ENCODE assay signal across 24 cellular contexts in genomic region chr3:149593416-149594160, GRCh38.
DNase-seq lines count a peak whose midpoint lies in the region; ATAC-seq and TF ChIP-seq lines count a peak whose summit lies in the region.
"Had no signal": no experiment of that assay in that cellular context is flagged by ENCODE, and none has a peak within 500 bp of the region (broad histone marks: within the 10 kb centered on the region; RNA-seq: fewer than 3 reads in every experiment).

No MANE protein-coding gene starts in this region.

- peak overlapping the region in 4 of 5 experiments; percentile 9 to 70 (median 43) for H3K27ac Mint-ChIP-seq in brain
- H3K27ac Mint-ChIP-seq in naive thymus-derived CD4-positive, alpha-beta T cell: no peak overlapping the region
- H3K27ac Mint-ChIP-seq: activated CD4-positive, alpha-beta memory T cell treated with anti-CD3 and anti-CD28 coated beads, Interleukin-2, amount 10 ng/mL, durations not matched to agents 7 days and 5 days; stimulated activated naive CD8-positive, alpha-beta T cell treated with anti-CD3 and anti-CD28 coated beads, Interleukin-15, amount 100 ng/mL, for 72 hours; type B pancreatic cell had no signal

- no peak for TF ChIP-seq CTCF in A673 (conservative IDR thresholded peaks at IDR 0.05; ENCODE audit: low read depth, low read length)
- no peak for TF ChIP-seq CTCF in brain (conservative IDR thresholded peaks at IDR 0.05)

- peaks cover 1% of the 10 kb centered on the region for H3K79me1 ChIP-seq in neuronal stem cell (ENCODE audit: low read depth, low read length)

- peaks cover 64% of the 10 kb centered on the region for H3K4me1 Mint-ChIP-seq in brain
- no peaks in the 10 kb centered on the region for H3K4me1 Mint-ChIP-seq in naive thymus-derived CD4-positive, alpha-beta T cell
- H3K4me1 Mint-ChIP-seq: activated CD4-positive, alpha-beta memory T cell treated with anti-CD3 and anti-CD28 coated beads, Interleukin-2, amount 10 ng/mL, durations not matched to agents 7 days and 5 days; stimulated activated naive CD8-positive, alpha-beta T cell treated with anti-CD3 and anti-CD28 coated beads, Interleukin-15, amount 100 ng/mL, for 72 hours had no signal

- H3K36me3 ChIP-seq in A673 (ENCODE audit: insufficient read depth, low read length, poor library complexity, severe bottlenecking): no peaks in the 10 kb centered on the region
- peaks cover 27% of the 10 kb centered on the region for H3K36me3 ChIP-seq in MG63
- peaks cover 0 to 3% of the 10 kb centered on the region in 2 donors for H3K36me3 ChIP-seq in neuronal stem cell (replicated peaks in 1 of 2; ENCODE audit: control insufficient read depth in 2 of 2, insufficient read depth in 2 of 2, low read length in 2 of 2)
- H3K36me3 ChIP-seq in naive thymus-derived CD4-positive, alpha-beta T cell (ENCODE audit: control insufficient read depth in 2 of 3, insufficient read depth in 3 of 3, low read length in 3 of 3): no peaks in the 10 kb centered on the region
- H3K36me3 ChIP-seq: cardiac muscle cell had no signal

- H3K4me3 Mint-ChIP-seq in brain: peak overlapping the region; percentile 5 to 73 (median 29)
- no peak overlapping the region for H3K4me3 Mint-ChIP-seq in naive thymus-derived CD4-positive, alpha-beta T cell
- H3K4me3 Mint-ChIP-seq: activated CD4-positive, alpha-beta memory T cell treated with anti-CD3 and anti-CD28 coated beads, Interleukin-2, amount 10 ng/mL, durations not matched to agents 7 days and 5 days; stimulated activated naive CD8-positive, alpha-beta T cell treated with anti-CD3 and anti-CD28 coated beads, Interleukin-15, amount 100 ng/mL, for 72 hours; type B pancreatic cell had no signal

- no peak overlapping the region for H2BK120ac ChIP-seq in neuronal stem cell (ENCODE audit: low read depth, low read length)

- H3K27me3 ChIP-seq in A673 (replicated peaks; ENCODE audit: insufficient read depth, low read depth, low read length, poor library complexity): no peaks in the 10 kb centered on the region
- H3K27me3 ChIP-seq in MG63: no peaks in the 10 kb centered on the region
- H3K27me3 ChIP-seq in neuronal stem cell (ENCODE audit: control insufficient read depth in 3 of 3, insufficient read depth in 3 of 3, low read depth in 1 of 3, low read length in 3 of 3): no peaks in the 10 kb centered on the region
- no peaks in the 10 kb centered on the region for H3K27me3 ChIP-seq in naive thymus-derived CD4-positive, alpha-beta T cell (ENCODE audit: control insufficient read depth in 2 of 2, insufficient read depth in 2 of 2, low read length in 2 of 2)
- H3K27me3 ChIP-seq: cardiac muscle cell had no signal

- H3K14ac ChIP-seq in neuronal stem cell (ENCODE audit: low read length): no peak overlapping the region

- peak overlapping the region; percentile 68 for H3K27ac ChIP-seq in A673 (ENCODE audit: low read depth, low read length, poor library complexity, severe bottlenecking)
- no peak overlapping the region for H3K27ac ChIP-seq in neuronal stem cell (replicated peaks; ENCODE audit: low read length)
- H3K27ac ChIP-seq in naive thymus-derived CD4-positive, alpha-beta T cell (ENCODE audit: low read depth, low read length): no peak overlapping the region
- H3K27ac ChIP-seq: C4-2B, GM23248, HL-60 had no signal

- ATAC-seq in HG02885 (IDR thresholded peaks at IDR 0.05; ENCODE audit: poor library complexity, unreplicated experiment): no peak
- no peak for ATAC-seq in naive thymus-derived CD4-positive, alpha-beta T cell
- ATAC-seq: mucosa of descending colon; stimulated activated naive CD8-positive, alpha-beta T cell treated with anti-CD3 and anti-CD28 coated beads, Interleukin-15, amount 100 ng/mL, for 72 hours had no signal

- TSS peak; percentile 74 for BruUV-seq in A673 (replicated peaks; lab: Mats Ljungman, UMichigan)

- H4K8ac ChIP-seq in neuronal stem cell (ENCODE audit: low read depth, low read length): no peak overlapping the region

- no peak overlapping the region for H2AFZ ChIP-seq in neuronal stem cell (ENCODE audit: low read length)
- H2AFZ ChIP-seq: GM23248 had no signal

- no peak overlapping the region for H2BK5ac ChIP-seq in neuronal stem cell (ENCODE audit: low read length)

- peaks cover 70% of the 10 kb centered on the region for H3K4me1 ChIP-seq in A673 (ENCODE audit: insufficient read depth, low read length, poor library complexity, severe bottlenecking)
- peaks cover 0 to 11% of the 10 kb centered on the region in 2 donors for H3K4me1 ChIP-seq in neuronal stem cell (ENCODE audit: control insufficient read depth in 2 of 2, insufficient read depth in 1 of 2, low read depth in 1 of 2, low read length in 2 of 2)
- H3K4me1 ChIP-seq in naive thymus-derived CD4-positive, alpha-beta T cell (ENCODE audit: control insufficient read depth in 2 of 2, insufficient read depth in 2 of 2, low read length in 2 of 2): no peaks in the 10 kb centered on the region

- peaks cover 3% of the 10 kb centered on the region for H3K27me3 Mint-ChIP-seq in brain
- H3K27me3 Mint-ChIP-seq in naive thymus-derived CD4-positive, alpha-beta T cell: peaks cover 0 to 27% (median 0%) of the 10 kb centered on the region in 5 donors
- H3K27me3 Mint-ChIP-seq: stimulated activated naive CD8-positive, alpha-beta T cell treated with anti-CD3 and anti-CD28 coated beads, Interleukin-15, amount 100 ng/mL, for 72 hours; type B pancreatic cell had no signal

- no peaks in the 10 kb centered on the region for H3K9me3 Mint-ChIP-seq in brain
- H3K9me3 Mint-ChIP-seq in naive thymus-derived CD4-positive, alpha-beta T cell: no peaks in the 10 kb centered on the region
- H3K9me3 Mint-ChIP-seq: activated CD4-positive, alpha-beta memory T cell treated with anti-CD3 and anti-CD28 coated beads, Interleukin-2, amount 10 ng/mL, durations not matched to agents 7 days and 5 days; stimulated activated naive CD8-positive, alpha-beta T cell treated with anti-CD3 and anti-CD28 coated beads, Interleukin-15, amount 100 ng/mL, for 72 hours; type B pancreatic cell had no signal

- no CpG with 5 or more reads among the region's 8 CpGs for WGBS in neuronal stem cell (ENCODE audit: extremely low coverage in 2 of 2, insufficient read length in 2 of 2, insufficient replicate concordance in 1 of 2), 2 donors

- no peak overlapping the region for H2AK5ac ChIP-seq in neuronal stem cell (ENCODE audit: low read depth, low read length)

- no peak overlapping the region for H2BK15ac ChIP-seq in neuronal stem cell (ENCODE audit: low read length)

- no peak overlapping the region for H2BK12ac ChIP-seq in neuronal stem cell (ENCODE audit: low read length)

- no peaks in the 10 kb centered on the region for H3K36me3 Mint-ChIP-seq in brain
- H3K36me3 Mint-ChIP-seq in naive thymus-derived CD4-positive, alpha-beta T cell: no peaks in the 10 kb centered on the region

- intact Hi-C loops in A673 (cut with micrococcal nuclease; ENCODE audit: unreplicated experiment): no loop called here
- intact Hi-C loops in naive thymus-derived CD4-positive, alpha-beta T cell (cut with micrococcal nuclease): no loop called here

- no peak overlapping the region for H4K91ac ChIP-seq in neuronal stem cell (ENCODE audit: low read depth, low read length, poor library complexity)

- peak overlapping the region; percentile 11 for H3K4me2 ChIP-seq in neuronal stem cell (ENCODE audit: insufficient read depth, low read length, poor library complexity, severe bottlenecking)

- H3K4me3 ChIP-seq in A673 (ENCODE audit: low read depth, low read length, poor library complexity, severe bottlenecking) (peak overlapping the region; percentile 23), MG63 (0 out of 2 replicates have a peak overlapping the region, but pooled peaks have one; percentile 4), neuronal stem cell (ENCODE audit: low read length in 2 of 2) (no peak overlapping the region)
- no peak overlapping the region for H3K4me3 ChIP-seq in naive thymus-derived CD4-positive, alpha-beta T cell (ENCODE audit: low read length)
- H3K4me3 ChIP-seq: cardiac muscle cell, GM23248, mucosa of descending colon had no signal

- H3K18ac ChIP-seq in neuronal stem cell (ENCODE audit: low read length): no peak overlapping the region

- H3K4ac ChIP-seq in neuronal stem cell (ENCODE audit: low read length): no peak overlapping the region

- H3K9me3 ChIP-seq in A673 (ENCODE audit: low read depth, low read length, poor library complexity, severe bottlenecking) (no peaks in the 10 kb centered on the region), MG63 (no peaks in the 10 kb centered on the region), neuronal stem cell (replicated peaks in 1 of 2; ENCODE audit: control insufficient read depth in 2 of 2, insufficient read depth in 1 of 2, low read depth in 1 of 2, low read length in 2 of 2) (no peaks in the 10 kb centered on the region)
- no peaks in the 10 kb centered on the region for H3K9me3 ChIP-seq in naive thymus-derived CD4-positive, alpha-beta T cell (ENCODE audit: control insufficient read depth in 2 of 3, low read length in 3 of 3)
- H3K9me3 ChIP-seq: mucosa of descending colon had no signal

- H3K23ac ChIP-seq in neuronal stem cell (ENCODE audit: low read depth, low read length, poor library complexity): no peak overlapping the region

- CTCF ChIA-PET in A673 (lab: Charles Lee): interaction anchor here (0.7 to 1.1 kb wide), 2 partner anchors 18 to 80 kb away, joined by 3 to 4 read pairs; no protein-coding TSS in a partner anchor
- CTCF ChIA-PET in naive thymus-derived CD4-positive, alpha-beta T cell (lab: Charles Lee): no interaction called here

- H3K9ac ChIP-seq in neuronal stem cell (ENCODE audit: low read depth, low read length, poor library complexity): no peak overlapping the region
- H3K9ac ChIP-seq: GM23248 had no signal

- POLR2A ChIA-PET in A673 (lab: Charles Lee; ENCODE audit: low non-redundant PET): no interaction called here
- POLR2A ChIA-PET in naive thymus-derived CD4-positive, alpha-beta T cell (lab: Charles Lee): no interaction called here

- DNase-seq in A673 (ENCODE audit: low spot score) (no peak), MG63 (no peak), neuronal stem cell (ENCODE audit: low spot score) (peak; percentile 40), HT-29 (ENCODE audit: low spot score) (no peak), NCI-H2107 (lab: John Stamatoyannopoulos, UW) (no peak)
- DNase-seq in naive thymus-derived CD4-positive, alpha-beta T cell: no peak
- DNase-seq: activated CD4-positive, alpha-beta memory T cell treated with anti-CD3 and anti-CD28 coated beads, Interleukin-2, amount 10 ng/mL, durations not matched to agents 7 days and 5 days; activated CD4-positive, CD25-positive, alpha-beta regulatory T cell; activated gamma-delta T cell; EL; GM23248; hypothalamus; IMR-90; mucosa of descending colon; NCI-H146; NCI-H82; stimulated activated naive CD8-positive, alpha-beta T cell treated with anti-CD3 and anti-CD28 coated beads, Interleukin-15, amount 100 ng/mL, for 72 hours; SW 1271 had no signal

Comparison
In these comparisons a context has a peak if more than half of its experiments do, and no peak if none do; other contexts are left out.
1. H3K4me3 ChIP-seq: peak in A673 (single experiment) and MG63 (single experiment); none in neuronal stem cell (0 of 2) and naive thymus-derived CD4-positive, alpha-beta T cell (single experiment).
2. H3K27ac Mint-ChIP-seq: peak in brain (4 of 5); none in naive thymus-derived CD4-positive, alpha-beta T cell (0 of 9).
3. H3K4me3 Mint-ChIP-seq: peak in brain (5 of 5); none in naive thymus-derived CD4-positive, alpha-beta T cell (0 of 10).